1 cellular context compared by ENCODE assay signal in genomic region chr6:28142446-28142845, GRCh38.
TF ChIP-seq lines count a peak whose summit lies in the region.

No MANE protein-coding gene starts in this region.

TF ChIP-seq in GM12878, 131 proteins besides CTCF, POLR2A, EP300 and RAD21 (continued from another document):
- TF ChIP-seq MAX (IDR thresholded peaks at IDR 0.05; ENCODE audit: low read depth, low read length) (no peak), IKZF2 (IDR thresholded peaks at IDR 0.05) (no peak), TARDBP (IDR thresholded peaks at IDR 0.05; ENCODE audit: borderline replicate concordance) (no peak), TCF12 (IDR thresholded peaks at IDR 0.05; ENCODE audit: low read depth, low read length) (no peak), FOXK2 (IDR thresholded peaks at IDR 0.05) (no peak), SMAD1 (IDR thresholded peaks at IDR 0.05; ENCODE audit: low read depth, partially characterized antibody) (no peak), CBFB (IDR thresholded peaks at IDR 0.05; ENCODE audit: low read depth) (no peak), BCLAF1 (IDR thresholded peaks at IDR 0.05) (no peak), STAT1 (conservative IDR thresholded peaks at IDR 0.05) (no peak), MTA3 (IDR thresholded peaks at IDR 0.05; ENCODE audit: borderline replicate concordance, low read length) (no peak), BHLHE40 (IDR thresholded peaks at IDR 0.05; ENCODE audit: borderline replicate concordance in 1 of 2, low read depth in 2 of 2, low read length in 1 of 2) (no peak), E2F8 (IDR thresholded peaks at IDR 0.05; ENCODE audit: low read depth, partially characterized antibody) (no peak), EZH2 (IDR thresholded peaks at IDR 0.05; ENCODE audit: borderline replicate concordance, control insufficient read depth, low read depth, low read length) (no peak), SIN3A (IDR thresholded peaks at IDR 0.05; ENCODE audit: low read depth, low read length) (no peak), IKZF1 (conservative IDR thresholded peaks at IDR 0.05) (no peak), RUNX3 (IDR thresholded peaks at IDR 0.05; ENCODE audit: low read length) (no peak), NR2C2 (IDR thresholded peaks at IDR 0.05; ENCODE audit: borderline replicate concordance, control insufficient read depth, insufficient read length, low read depth) (no peak)
TF ChIP-seq in GM12878: peak in this region for 0.
